ENCODE assay signal across 8 cellular contexts in the genomic region with DNA sequence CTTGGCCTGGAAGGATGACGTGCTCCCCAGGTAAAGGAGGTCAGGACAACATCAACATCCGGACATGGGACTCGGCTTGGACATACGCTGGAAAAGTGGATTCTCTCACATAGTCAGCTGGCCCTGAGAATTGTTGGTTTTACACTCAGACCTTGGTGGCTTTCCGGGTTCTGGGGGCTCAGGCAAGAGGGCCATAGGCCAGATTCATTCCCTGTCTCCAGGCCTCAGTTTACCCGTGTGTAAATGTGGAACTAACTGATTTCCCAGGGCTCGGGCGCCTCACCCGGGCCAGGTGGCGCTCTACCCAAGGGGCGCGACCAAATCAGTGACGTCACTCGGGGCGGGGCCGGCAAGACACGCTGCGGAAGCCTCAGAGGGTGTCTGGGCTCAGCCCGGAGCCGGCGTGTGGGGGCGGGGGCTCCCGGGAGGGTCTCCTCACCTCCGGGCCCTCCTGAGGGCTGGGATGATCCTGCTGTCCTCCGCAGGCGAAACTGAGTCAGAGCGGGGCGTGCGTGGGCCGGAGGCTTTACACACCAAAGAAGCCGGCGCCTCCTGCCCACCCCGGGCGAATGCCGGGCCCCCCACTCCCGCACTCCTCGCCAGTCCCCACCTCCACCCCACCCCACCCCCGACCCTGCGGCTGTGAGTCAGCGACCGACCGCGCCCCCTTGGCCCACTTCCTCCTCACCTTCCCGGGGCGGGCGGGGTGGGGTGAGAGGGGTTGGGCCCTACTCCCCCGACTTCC. TPM values are rescaled to one million over a fixed set of nuclear protein-coding genes. Genes with fewer than 3 reads are reported as not detected.
DNase-seq lines count a peak whose midpoint lies in the region; ATAC-seq, FAIRE-seq and TF ChIP-seq lines count a peak whose summit lies in the region.

No MANE protein-coding gene starts in this region.

- FAIRE-seq in HepG2 (lab: Jason Lieb, UNC), result peak; percentile 68

- DNase-seq in NCI-H510A treated with DMSO at 0.1 percent for 48 hours (lab: John Stamatoyannopoulos, UW) (peak; percentile 85), coronary artery (ENCODE audit: low spot score) (peak; percentile 94), HepG2 (ENCODE audit: low spot score) (peak; percentile 85)
- peak; percentile 99 for DNase-seq in activated CD4-positive, alpha-beta T cell treated with anti-CD3 and anti-CD28 coated beads, Interleukin-2, amount 10 ng/mL, durations not matched to agents 24 days and 14 days
- DNase-seq in stimulated activated CD4-positive, alpha-beta T cell treated with anti-CD3 and anti-CD28 coated beads, Interleukin-2, amount 100 ng/mL, for 48 hours, result peak; percentile 99

- no peaks in the 10 kb centered on the region for H3K9me3 ChIP-seq in BLaER1 treated with 17β-estradiol and CSF1 and Interleukin-3, amounts not matched to agents 10 nM and 100 nM (replicated peaks in 1 of 11)
- no peaks in the 10 kb centered on the region for H3K9me3 ChIP-seq in HepG2 (ENCODE audit: low read length)

- WGBS in HepG2 (ENCODE audit: low lambda C conversion rate), result 0% methylated on average over 23 of the region's 47 CpGs

- peak; percentile 46; the same call in 1 of the 2 replicates for TF ChIP-seq RAD21 in HepG2 (CRISPR knock-in tag; IDR thresholded peaks at IDR 0.05)

- H3K36me3 Mint-ChIP-seq in activated CD4-positive, alpha-beta T cell treated with anti-CD3 and anti-CD28 coated beads, Interleukin-2, amount 10 ng/mL, durations not matched to agents 24 days and 14 days (ENCODE audit: low read depth), result peaks cover 23% of the 10 kb centered on the region

- H3K4me3 Mint-ChIP-seq in activated CD4-positive, alpha-beta T cell treated with anti-CD3 and anti-CD28 coated beads, Interleukin-2, amount 10 ng/mL, durations not matched to agents 24 days and 14 days, result peak overlapping the region; percentile 92

- H3K27me3 Mint-ChIP-seq in activated CD4-positive, alpha-beta T cell treated with anti-CD3 and anti-CD28 coated beads, Interleukin-2, amount 10 ng/mL, durations not matched to agents 24 days and 14 days, result no peaks in the 10 kb centered on the region

- peak overlapping the region; percentile 89 to 97 (median 93) for H3K9ac ChIP-seq in BLaER1 treated with 17β-estradiol and CSF1 and Interleukin-3, amounts not matched to agents 10 nM and 100 nM
- H3K9ac ChIP-seq in HepG2 (ENCODE audit: insufficient read depth, low read depth, low read length), result peak overlapping the region; percentile 94

- H3K9me3 Mint-ChIP-seq in activated CD4-positive, alpha-beta T cell treated with anti-CD3 and anti-CD28 coated beads, Interleukin-2, amount 10 ng/mL, durations not matched to agents 24 days and 14 days, result no peaks in the 10 kb centered on the region

- CTCF ChIA-PET in HepG2 (lab: Yijun Ruan, JAX; ENCODE audit: low intra/inter-chr PET ratio, low total read pairs), result interaction anchor here (1.8 kb wide), 1 partner anchor 13 kb away, joined by 4 read pairs; no protein-coding TSS in a partner anchor

- peaks cover 0 to 27% (median 8%) of the 10 kb centered on the region in 11 experiments; a peak in 12 of 22 replicates for H3K36me3 ChIP-seq in BLaER1 treated with 17β-estradiol and CSF1 and Interleukin-3, amounts not matched to agents 10 nM and 100 nM
- H3K36me3 ChIP-seq in HepG2 (replicated peaks in 1 of 2; ENCODE audit: control insufficient read depth in 1 of 2, insufficient read depth in 2 of 2, low read length in 2 of 2), result peaks cover 4 to 6% of the 10 kb centered on the region in 2 experiments; a peak in 1 of 5 replicates

- H4K20me1 ChIP-seq in BLaER1 treated with 17β-estradiol and CSF1 and Interleukin-3, amounts not matched to agents 10 nM and 100 nM, result peaks cover 5 to 36% (median 29%) of the 10 kb centered on the region in 11 experiments; a peak in 17 of 22 replicates
- H4K20me1 ChIP-seq in HepG2 (ENCODE audit: insufficient read depth, low read length), result 0 out of 2 replicates have a peak, but pooled peaks cover 3% of the 10 kb centered on the region

- peak overlapping the region; percentile 84 to 94 (median 90) for H3K27ac ChIP-seq in BLaER1 treated with 17β-estradiol and CSF1 and Interleukin-3, amounts not matched to agents 10 nM and 100 nM
- H3K27ac ChIP-seq in coronary artery (peak overlapping the region; percentile 85 to 91), HepG2 (ENCODE audit: extremely low read length, insufficient read depth, low read length) (peak overlapping the region; percentile 77)

- in situ Hi-C loops in HepG2 (cut with HindIII; ENCODE audit: extremely low pct_ligation_motif_present, low pct_unique_long_range_greater_than_20kb), result no loop called here

- peak overlapping the region; percentile 91 to 99 (median 95) for H3K4me2 ChIP-seq in BLaER1 treated with 17β-estradiol and CSF1 and Interleukin-3, amounts not matched to agents 10 nM and 100 nM
- peak overlapping the region; percentile 95 for H3K4me2 ChIP-seq in HepG2 (ENCODE audit: low read depth, low read length)

- POLR2A ChIA-PET in HepG2 (lab: Yijun Ruan, JAX), result interaction anchor here (0.9 to 1.9 kb wide), 3 partner anchors 10 to 211 kb away, joined by 3 to 8 read pairs (median 7); no protein-coding TSS in a partner anchor

- BruUV-seq in HepG2 (replicated peaks; lab: Mats Ljungman, UMichigan), result no TSS peak

- peaks cover 0 to 3% (median 0%) of the 10 kb centered on the region in 11 experiments; a peak in 2 of 22 replicates for H3K27me3 ChIP-seq in BLaER1 treated with 17β-estradiol and CSF1 and Interleukin-3, amounts not matched to agents 10 nM and 100 nM
- H3K27me3 ChIP-seq in HepG2 (ENCODE audit: control insufficient read depth in 1 of 2, insufficient read depth in 2 of 2, low read length in 2 of 2), result no peaks in the 10 kb centered on the region; a peak in 1 of 5 replicates

- H2AFZ ChIP-seq in HepG2 (ENCODE audit: low read length), result peak overlapping the region; percentile 69

- peak; percentile 55 to 82; a peak in 3 of 4 replicates for TF ChIP-seq POLR2A in HepG2 (IDR thresholded peaks at IDR 0.05; ENCODE audit: insufficient read depth in 1 of 2, low read depth in 2 of 2, low read length in 2 of 2)

- H3K27ac Mint-ChIP-seq in activated CD4-positive, alpha-beta T cell treated with anti-CD3 and anti-CD28 coated beads, Interleukin-2, amount 10 ng/mL, durations not matched to agents 24 days and 14 days, result peak overlapping the region; percentile 97

- H3K4me3 ChIP-seq in BLaER1 treated with 17β-estradiol and CSF1 and Interleukin-3, amounts not matched to agents 10 nM and 100 nM, result peak overlapping the region; percentile 80 to 99 (median 97)
- H3K4me3 ChIP-seq in coronary artery, result peak overlapping the region; percentile 94
- peak overlapping the region; percentile 92 to 100 (median 96) for H3K4me3 ChIP-seq in HepG2 (replicated peaks in 1 of 3; ENCODE audit: insufficient read depth in 1 of 3, low read depth in 2 of 3, low read length in 3 of 3)

- peaks cover 36% of the 10 kb centered on the region for H3K79me2 ChIP-seq in HepG2 (ENCODE audit: insufficient read depth, low read length)

- H3K4me1 ChIP-seq in BLaER1 treated with 17β-estradiol and CSF1 and Interleukin-3, amounts not matched to agents 10 nM and 100 nM, result peaks cover 48 to 69% (median 57%) of the 10 kb centered on the region in 10 experiments
- H3K4me1 ChIP-seq in HepG2 (ENCODE audit: insufficient read depth, low read length), result peaks cover 45% of the 10 kb centered on the region

- TF ChIP-seq CTCF in coronary artery (IDR thresholded peaks at IDR 0.05), result no peak
- peak; percentile 90 for TF ChIP-seq CTCF in HepG2 (CRISPR knock-in tag; IDR thresholded peaks at IDR 0.05)

- intact Hi-C loops in activated CD4-positive, alpha-beta T cell treated with anti-CD3 and anti-CD28 coated beads, Interleukin-2, amount 10 ng/mL, durations not matched to agents 24 days and 14 days (cut with micrococcal nuclease), result loop anchor here (1.0 to 2.0 kb wide), 5 partner anchors 9 to 170 kb away; partner anchors contain the start of gene RTN2
- intact Hi-C loops in HepG2 (cut with micrococcal nuclease; ENCODE audit: unreplicated experiment), result no loop called here

- ATAC-seq in GM19324 (IDR thresholded peaks at IDR 0.05; ENCODE audit: low FRiP score, unreplicated experiment) (peak; percentile 77), HG03469 (IDR thresholded peaks at IDR 0.05; ENCODE audit: unreplicated experiment) (peak; percentile 40), HepG2 (peak; percentile 73)

- TF ChIP-seq EP300 in HepG2 (IDR thresholded peaks at IDR 0.05; ENCODE audit: low read depth in 2 of 2, low read length in 2 of 2) (peak in 1 of 2 experiments; percentile 33; a peak in 1 of 4 replicates), HepG2 (CRISPR knock-in tag; IDR thresholded peaks at IDR 0.05; ENCODE audit: borderline replicate concordance) (no peak)

- peaks cover 37% of the 10 kb centered on the region for H3K4me1 Mint-ChIP-seq in activated CD4-positive, alpha-beta T cell treated with anti-CD3 and anti-CD28 coated beads, Interleukin-2, amount 10 ng/mL, durations not matched to agents 24 days and 14 days

RNA-seq across cellular contexts. Expression of gene VASP, which starts 0.9 kb away (rescaled TPM):
- total RNA-seq in activated CD4-positive, alpha-beta T cell treated with anti-CD3 and anti-CD28 coated beads, Interleukin-2, amount 10 ng/mL, durations not matched to agents 24 days and 14 days, result 215 and 219 TPM in 2 replicates
- total RNA-seq in HepG2 (2016; rRNA removed; fragmentation: Illumina TruSeq; extraction: Trizol), result 64.6 and 67.1 TPM in 2 replicates
- 22.8 and 24.0 TPM in 2 replicates for total RNA-seq in HepG2 (2016; cell fraction: cytosol; rRNA removed; fragmentation: Illumina TruSeq; extraction: Trizol; ENCODE audit: low read depth)
- 60.7 and 68.5 TPM in 2 replicates for total RNA-seq in HepG2 (2016; cell fraction: insoluble cytoplasmic fraction; rRNA removed; fragmentation: Illumina TruSeq; extraction: Trizol)
- 55.3 and 59.3 TPM in 2 replicates for total RNA-seq in HepG2 (2016; cell fraction: membrane; rRNA removed; fragmentation: Illumina TruSeq; extraction: Trizol)
- 38.8 and 40.6 TPM in 2 replicates for total RNA-seq in HepG2 (2016; cell fraction: nucleus; rRNA removed; fragmentation: Illumina TruSeq; extraction: Trizol)
- 41.8 and 49.1 TPM in 2 replicates for polyA plus RNA-seq in HepG2 (2011; rRNA removed)
- 29.9 and 46.4 TPM in 2 replicates for polyA plus RNA-seq in HepG2 (2011; cell fraction: cytosol; rRNA removed)
- polyA plus RNA-seq in HepG2 (2011; cell fraction: nucleus; rRNA removed), result 78.2 and 83.1 TPM in 2 replicates
- 30.9 and 35.9 TPM in 2 replicates for polyA plus RNA-seq in HepG2 (2012)
- polyA plus RNA-seq in HepG2 (2016; cell fraction: cytosol; fragmentation: Illumina TruSeq; extraction: Trizol; ENCODE audit: low read depth), result 20.6 and 22.3 TPM in 2 replicates
- polyA plus RNA-seq in HepG2 (2016; cell fraction: insoluble cytoplasmic fraction; fragmentation: Illumina TruSeq; extraction: Trizol; ENCODE audit: low read depth), result 75.4 and 76.4 TPM in 2 replicates
- 40.8 and 44.1 TPM in 2 replicates for polyA plus RNA-seq in HepG2 (2016; cell fraction: membrane; fragmentation: Illumina TruSeq; extraction: Trizol; ENCODE audit: low read depth)
- 70.9 and 74.4 TPM in 2 replicates for polyA plus RNA-seq in HepG2 (2016; cell fraction: nucleus; fragmentation: Illumina TruSeq; extraction: Trizol; ENCODE audit: insufficient read depth, low read depth)
- 38.0 and 110 TPM in 2 replicates for polyA minus RNA-seq in HepG2 (2011; rRNA and poly(A)+ RNA removed; ENCODE audit: low replicate concordance)
- polyA minus RNA-seq in HepG2 (2011; cell fraction: cytosol; rRNA and poly(A)+ RNA removed), result 36.7 and 47.2 TPM in 2 replicates
- polyA minus RNA-seq in HepG2 (2011; cell fraction: nucleus; rRNA and poly(A)+ RNA removed), result 31.7 and 50.2 TPM in 2 replicates

RNA-seq across cellular contexts. Expression of gene PPM1N, which starts 8.2 kb away (rescaled TPM):
- total RNA-seq in activated CD4-positive, alpha-beta T cell treated with anti-CD3 and anti-CD28 coated beads, Interleukin-2, amount 10 ng/mL, durations not matched to agents 24 days and 14 days, result 1.3 and 1.9 TPM in 2 replicates
- total RNA-seq in HepG2 (2016; rRNA removed; fragmentation: Illumina TruSeq; extraction: Trizol), result 0.31 and 0.67 TPM in 2 replicates
- 0.53 and 0.71 TPM in 2 replicates for total RNA-seq in HepG2 (2016; cell fraction: cytosol; rRNA removed; fragmentation: Illumina TruSeq; extraction: Trizol; ENCODE audit: low read depth)
- total RNA-seq in HepG2 (2016; cell fraction: insoluble cytoplasmic fraction; rRNA removed; fragmentation: Illumina TruSeq; extraction: Trizol), result 0.48 and 0.91 TPM in 2 replicates
- 0.72 and 1.2 TPM in 2 replicates for total RNA-seq in HepG2 (2016; cell fraction: membrane; rRNA removed; fragmentation: Illumina TruSeq; extraction: Trizol)
- not detected in 2 replicates for total RNA-seq in HepG2 (2016; cell fraction: nucleus; rRNA removed; fragmentation: Illumina TruSeq; extraction: Trizol)
- 1.3 and 1.8 TPM in 2 replicates for polyA plus RNA-seq in HepG2 (2011; rRNA removed)
- polyA plus RNA-seq in HepG2 (2011; cell fraction: cytosol; rRNA removed), result 2.6 TPM in 2 replicates
- 1.1 and 2.1 TPM in 2 replicates for polyA plus RNA-seq in HepG2 (2011; cell fraction: nucleus; rRNA removed)
- 1.4 and 1.9 TPM in 2 replicates for polyA plus RNA-seq in HepG2 (2012)
- 0.86 and 1.5 TPM in 2 replicates for polyA plus RNA-seq in HepG2 (2016; cell fraction: cytosol; fragmentation: Illumina TruSeq; extraction: Trizol; ENCODE audit: low read depth)
- 0.76 TPM in 1 of 2 replicates, not detected in the other for polyA plus RNA-seq in HepG2 (2016; cell fraction: insoluble cytoplasmic fraction; fragmentation: Illumina TruSeq; extraction: Trizol; ENCODE audit: low read depth)
- polyA plus RNA-seq in HepG2 (2016; cell fraction: membrane; fragmentation: Illumina TruSeq; extraction: Trizol; ENCODE audit: low read depth), result 0.77 and 1.1 TPM in 2 replicates
- polyA plus RNA-seq in HepG2 (2016; cell fraction: nucleus; fragmentation: Illumina TruSeq; extraction: Trizol; ENCODE audit: insufficient read depth, low read depth), result 1.2 TPM in 1 of 2 replicates, not detected in the other
- 0.23 TPM in 1 of 2 replicates, not detected in the other for polyA minus RNA-seq in HepG2 (2011; rRNA and poly(A)+ RNA removed; ENCODE audit: low replicate concordance)
- not detected in 2 replicates for polyA minus RNA-seq in HepG2 (2011; cell fraction: cytosol; rRNA and poly(A)+ RNA removed)
- 0.50 TPM in 1 of 2 replicates, not detected in the other for polyA minus RNA-seq in HepG2 (2011; cell fraction: nucleus; rRNA and poly(A)+ RNA removed)

RNA-seq across cellular contexts. Expression of gene RTN2, which starts 9.6 kb away (rescaled TPM):
- 2.6 and 2.8 TPM in 2 replicates for total RNA-seq in activated CD4-positive, alpha-beta T cell treated with anti-CD3 and anti-CD28 coated beads, Interleukin-2, amount 10 ng/mL, durations not matched to agents 24 days and 14 days
- total RNA-seq in HepG2 (2016; rRNA removed; fragmentation: Illumina TruSeq; extraction: Trizol), result 2.1 and 2.9 TPM in 2 replicates
- total RNA-seq in HepG2 (2016; cell fraction: cytosol; rRNA removed; fragmentation: Illumina TruSeq; extraction: Trizol; ENCODE audit: low read depth), result 5.1 and 6.2 TPM in 2 replicates
- 2.0 and 3.5 TPM in 2 replicates for total RNA-seq in HepG2 (2016; cell fraction: insoluble cytoplasmic fraction; rRNA removed; fragmentation: Illumina TruSeq; extraction: Trizol)
- total RNA-seq in HepG2 (2016; cell fraction: membrane; rRNA removed; fragmentation: Illumina TruSeq; extraction: Trizol), result 6.2 and 8.3 TPM in 2 replicates
- 2.3 and 2.8 TPM in 2 replicates for total RNA-seq in HepG2 (2016; cell fraction: nucleus; rRNA removed; fragmentation: Illumina TruSeq; extraction: Trizol)
- 17.1 and 18.0 TPM in 2 replicates for polyA plus RNA-seq in HepG2 (2011; rRNA removed)
- 13.2 and 17.0 TPM in 2 replicates for polyA plus RNA-seq in HepG2 (2011; cell fraction: cytosol; rRNA removed)
- polyA plus RNA-seq in HepG2 (2011; cell fraction: nucleus; rRNA removed), result 12.6 and 14.7 TPM in 2 replicates
- polyA plus RNA-seq in HepG2 (2012), result 11.2 and 15.2 TPM in 2 replicates
- polyA plus RNA-seq in HepG2 (2016; cell fraction: cytosol; fragmentation: Illumina TruSeq; extraction: Trizol; ENCODE audit: low read depth), result 8.6 and 9.5 TPM in 2 replicates
- 3.9 and 4.7 TPM in 2 replicates for polyA plus RNA-seq in HepG2 (2016; cell fraction: insoluble cytoplasmic fraction; fragmentation: Illumina TruSeq; extraction: Trizol; ENCODE audit: low read depth)
- polyA plus RNA-seq in HepG2 (2016; cell fraction: membrane; fragmentation: Illumina TruSeq; extraction: Trizol; ENCODE audit: low read depth), result 9.5 and 9.7 TPM in 2 replicates
- 11.0 and 11.5 TPM in 2 replicates for polyA plus RNA-seq in HepG2 (2016; cell fraction: nucleus; fragmentation: Illumina TruSeq; extraction: Trizol; ENCODE audit: insufficient read depth, low read depth)
- polyA minus RNA-seq in HepG2 (2011; rRNA and poly(A)+ RNA removed; ENCODE audit: low replicate concordance), result 6.0 and 30.0 TPM in 2 replicates
- 7.6 and 8.3 TPM in 2 replicates for polyA minus RNA-seq in HepG2 (2011; cell fraction: cytosol; rRNA and poly(A)+ RNA removed)
- polyA minus RNA-seq in HepG2 (2011; cell fraction: nucleus; rRNA and poly(A)+ RNA removed), result 7.1 and 7.6 TPM in 2 replicates

RNA-seq across cellular contexts. Expression of gene FOSB, which starts 38.6 kb away (rescaled TPM):
- 11.3 TPM in 2 replicates for total RNA-seq in activated CD4-positive, alpha-beta T cell treated with anti-CD3 and anti-CD28 coated beads, Interleukin-2, amount 10 ng/mL, durations not matched to agents 24 days and 14 days
- 0.21 and 6.0 TPM in 2 replicates for total RNA-seq in HepG2 (2016; rRNA removed; fragmentation: Illumina TruSeq; extraction: Trizol)
- total RNA-seq in HepG2 (2016; cell fraction: cytosol; rRNA removed; fragmentation: Illumina TruSeq; extraction: Trizol; ENCODE audit: low read depth), result 0.79 and 0.91 TPM in 2 replicates
- total RNA-seq in HepG2 (2016; cell fraction: insoluble cytoplasmic fraction; rRNA removed; fragmentation: Illumina TruSeq; extraction: Trizol), result 0.37 and 5.7 TPM in 2 replicates
- total RNA-seq in HepG2 (2016; cell fraction: membrane; rRNA removed; fragmentation: Illumina TruSeq; extraction: Trizol), result 0.93 and 1.2 TPM in 2 replicates
- 17.8 and 18.2 TPM in 2 replicates for total RNA-seq in HepG2 (2016; cell fraction: nucleus; rRNA removed; fragmentation: Illumina TruSeq; extraction: Trizol)
- polyA plus RNA-seq in HepG2 (2011; rRNA removed), result 2.8 TPM in 2 replicates
- polyA plus RNA-seq in HepG2 (2011; cell fraction: cytosol; rRNA removed), result 0.67 and 0.69 TPM in 2 replicates
- 23.1 and 35.9 TPM in 2 replicates for polyA plus RNA-seq in HepG2 (2011; cell fraction: nucleus; rRNA removed)
- polyA plus RNA-seq in HepG2 (2012), result 0.51 and 1.1 TPM in 2 replicates
- polyA plus RNA-seq in HepG2 (2016; cell fraction: cytosol; fragmentation: Illumina TruSeq; extraction: Trizol; ENCODE audit: low read depth), result not detected in 2 replicates
- polyA plus RNA-seq in HepG2 (2016; cell fraction: insoluble cytoplasmic fraction; fragmentation: Illumina TruSeq; extraction: Trizol; ENCODE audit: low read depth), result 0.35 and 0.74 TPM in 2 replicates
- 0.17 and 0.41 TPM in 2 replicates for polyA plus RNA-seq in HepG2 (2016; cell fraction: membrane; fragmentation: Illumina TruSeq; extraction: Trizol; ENCODE audit: low read depth)
- polyA plus RNA-seq in HepG2 (2016; cell fraction: nucleus; fragmentation: Illumina TruSeq; extraction: Trizol; ENCODE audit: insufficient read depth, low read depth), result 17.9 and 36.0 TPM in 2 replicates
- polyA minus RNA-seq in HepG2 (2011; rRNA and poly(A)+ RNA removed; ENCODE audit: low replicate concordance), result 16.2 and 24.3 TPM in 2 replicates
- polyA minus RNA-seq in HepG2 (2011; cell fraction: cytosol; rRNA and poly(A)+ RNA removed), result 1.5 and 2.2 TPM in 2 replicates
- polyA minus RNA-seq in HepG2 (2011; cell fraction: nucleus; rRNA and poly(A)+ RNA removed), result 32.3 and 48.2 TPM in 2 replicates

Comparison
In these comparisons a context has a peak if more than half of its experiments do, and no peak if none do; other contexts are left out.
1. Peak in every context shown above with its lines: DNase-seq, ATAC-seq, H3K4me3 ChIP-seq and H3K27ac ChIP-seq.